ENCODE assay signal across 8 cellular contexts in the genomic region with DNA sequence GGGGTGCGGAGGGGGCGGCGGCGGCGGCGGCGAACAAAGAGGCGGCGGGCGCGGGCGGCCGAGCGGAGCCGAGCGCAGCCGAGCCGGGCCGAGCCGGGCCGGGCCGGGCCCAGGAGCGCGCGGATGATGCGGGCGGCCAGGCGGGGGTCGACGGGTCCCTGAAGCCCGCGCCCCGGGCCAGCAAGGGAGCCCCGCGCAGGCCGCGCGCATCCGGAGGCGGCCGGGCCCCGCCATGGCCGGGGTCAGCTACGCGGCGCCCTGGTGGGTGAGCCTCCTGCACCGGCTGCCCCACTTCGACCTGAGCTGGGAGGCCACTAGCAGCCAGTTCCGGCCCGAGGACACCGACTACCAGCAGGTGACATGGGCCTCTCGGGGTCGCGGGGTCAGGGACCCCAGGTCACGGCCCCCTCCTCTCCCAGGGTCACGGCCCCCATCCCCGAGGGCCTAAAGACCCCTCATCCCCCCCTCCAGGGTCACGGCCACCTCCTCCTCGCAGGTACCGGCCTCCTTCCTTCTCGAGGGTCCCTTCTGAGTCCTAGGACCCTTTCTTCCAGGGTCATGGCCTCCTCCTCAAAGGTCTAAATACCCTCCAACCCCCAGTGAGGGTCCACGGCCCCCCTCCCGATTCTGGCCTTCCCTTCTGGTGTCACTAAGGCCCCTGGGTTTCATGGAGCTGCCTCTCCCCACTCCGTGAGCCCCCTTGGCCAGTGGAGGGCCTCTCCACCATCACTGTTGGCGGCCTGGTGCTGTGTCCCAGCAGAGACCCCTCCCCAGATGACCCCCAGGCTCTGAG. TPM values are rescaled to one million over a fixed set of nuclear protein-coding genes. Genes with fewer than 3 reads are reported as not detected.
A peak's percentile ranks its signal among the peaks of the same experiment; 100 is the strongest.
DNase-seq lines count a peak whose midpoint lies in the region; ATAC-seq and TF ChIP-seq lines count a peak whose summit lies in the region.

A gene with protein sequence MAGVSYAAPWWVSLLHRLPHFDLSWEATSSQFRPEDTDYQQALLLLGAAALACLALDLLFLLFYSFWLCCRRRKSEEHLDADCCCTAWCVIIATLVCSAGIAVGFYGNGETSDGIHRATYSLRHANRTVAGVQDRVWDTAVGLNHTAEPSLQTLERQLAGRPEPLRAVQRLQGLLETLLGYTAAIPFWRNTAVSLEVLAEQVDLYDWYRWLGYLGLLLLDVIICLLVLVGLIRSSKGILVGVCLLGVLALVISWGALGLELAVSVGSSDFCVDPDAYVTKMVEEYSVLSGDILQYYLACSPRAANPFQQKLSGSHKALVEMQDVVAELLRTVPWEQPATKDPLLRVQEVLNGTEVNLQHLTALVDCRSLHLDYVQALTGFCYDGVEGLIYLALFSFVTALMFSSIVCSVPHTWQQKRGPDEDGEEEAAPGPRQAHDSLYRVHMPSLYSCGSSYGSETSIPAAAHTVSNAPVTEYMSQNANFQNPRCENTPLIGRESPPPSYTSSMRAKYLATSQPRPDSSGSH (plus strand): TSS at position 63 of the 793 bp plus-strand sequence. CDS start 170 bp downstream, at position 233.

- DNase-seq in cardiac fibroblast (ENCODE audit: low read depth in 2 of 2), result no peak
- DNase-seq in lower leg skin (ENCODE audit: low spot score in 2 of 2), result no peak
- no peak for DNase-seq in thoracic aorta (ENCODE audit: low spot score)
- no peak for DNase-seq in DMS153 (lab: John Stamatoyannopoulos, UW)
- DNase-seq in AML-193 (lab: John Stamatoyannopoulos, UW), result no peak

- 0 to 1% methylated on average over 22 to 54 of the region's 65 CpGs for WGBS in lower leg skin, 2 donors

- TF ChIP-seq CTCF in cardiac fibroblast (IDR thresholded peaks at IDR 0.05; ENCODE audit: low read depth, low read length), result no peak
- no peak for TF ChIP-seq CTCF in lower leg skin (IDR thresholded peaks at IDR 0.05)
- no peak for TF ChIP-seq CTCF in thoracic aorta (IDR thresholded peaks at IDR 0.05)

- intact Hi-C loops in lower leg skin (cut with DNase I; ENCODE audit: low total_unique reads), result no loop called here

- no peak for TF ChIP-seq POLR2A in lower leg skin (IDR thresholded peaks at IDR 0.05)

- H3K4me3 ChIP-seq in GM08714 (ENCODE audit: low read length), result peak within 1 kb of the TSS; percentile 88
- peak within 1 kb of the TSS; percentile 81 to 92 for H3K4me3 ChIP-seq in cardiac fibroblast (replicated peaks in 1 of 2; ENCODE audit: low read depth in 2 of 2, low read length in 2 of 2)
- H3K4me3 ChIP-seq in lower leg skin (ENCODE audit: low read depth, poor library complexity, severe bottlenecking), result peak within 1 kb of the TSS; percentile 67
- H3K4me3 ChIP-seq in thoracic aorta, result peak within 1 kb of the TSS; percentile 87

- H3K9me3 ChIP-seq in KOPT-K1 (ENCODE audit: insufficient read depth, low read length, poor library complexity, severe bottlenecking) (no peaks in the 10 kb centered on the region), thoracic aorta (no peaks in the 10 kb centered on the region)

- H3K27ac ChIP-seq in KOPT-K1 (ENCODE audit: low read depth, low read length, poor library complexity, severe bottlenecking) (peak within 1 kb of the TSS; percentile 46), thoracic aorta (peak within 1 kb of the TSS; percentile 52 to 94)

- H3K27me3 ChIP-seq in thoracic aorta (replicated peaks; ENCODE audit: insufficient read depth), result no peaks in the 10 kb centered on the region

- peak; percentile 29 for ATAC-seq in GM21717 (IDR thresholded peaks at IDR 0.05; ENCODE audit: unreplicated experiment)
- peak; percentile 2 for ATAC-seq in thoracic aorta (ENCODE audit: insufficient number of reproducible peaks, low FRiP score, low read depth)

- H3K36me3 ChIP-seq in KOPT-K1 (ENCODE audit: insufficient read depth, low read length) (no peaks in the 10 kb centered on the region), thoracic aorta (no peaks in the 10 kb centered on the region)

- H3K4me1 ChIP-seq in thoracic aorta (ENCODE audit: control insufficient read depth in 1 of 2, low read depth in 2 of 2), result peaks cover 42 to 51% of the 10 kb centered on the region in 2 donors

RNA-seq across cellular contexts. Expression of the gene that starts here (rescaled TPM):
- total RNA-seq in lower leg skin (10 to 100 TPM in 3 of 4 donors, 1 to 10 TPM in 1; 7.9 to 18.0 (median 13.9) TPM), thoracic aorta (10 to 100 TPM; 58.6 to 69.3 TPM)
